23 cellular contexts compared by ENCODE assay signal in genomic region chr5:26940981-26941380, GRCh38.
DNase-seq lines count a peak whose midpoint lies in the region; ATAC-seq and TF ChIP-seq lines count a peak whose summit lies in the region.
"Had no signal": no experiment of that assay in that cellular context is flagged by ENCODE, and none has a peak within 500 bp of the region (broad histone marks: within the 10 kb centered on the region; RNA-seq: fewer than 3 reads in every experiment).

No MANE protein-coding gene starts in this region.

- H2AFZ ChIP-seq in GM23338: no peak overlapping the region

- H3K27ac ChIP-seq in GM23338 (ENCODE audit: low read depth): no peak overlapping the region
- H3K27ac ChIP-seq in foreskin keratinocyte: no peak overlapping the region
- H3K27ac ChIP-seq: stomach, tibial artery had no signal

- no peaks in the 10 kb centered on the region for H3K9me2 ChIP-seq in GM23338 (ENCODE audit: insufficient read depth)
- H3K9me2 ChIP-seq: SK-N-SH had no signal

- no peaks in the 10 kb centered on the region for H3K27me3 Mint-ChIP-seq in GM23338 (ENCODE audit: insufficient read depth, low read depth, poor library complexity)
- H3K27me3 Mint-ChIP-seq in activated T-helper 17 cell treated with anti-CD3 and anti-CD28 coated beads, Interleukin-2, amount 50 U/mL, for 72 hours: no peaks in the 10 kb centered on the region
- H3K27me3 Mint-ChIP-seq: activated naive CD4-positive, alpha-beta T cell treated with anti-CD3 and anti-CD28 coated beads, Interleukin-2, amount 50 U/mL, for 24 hours had no signal

- no peaks in the 10 kb centered on the region for H3K36me3 ChIP-seq in GM23338 (ENCODE audit: insufficient read depth)
- H3K36me3 ChIP-seq: stomach, tibial artery had no signal

- H3K27me3 ChIP-seq in GM23338 (ENCODE audit: insufficient read depth) (no peaks in the 10 kb centered on the region), foreskin keratinocyte (no peaks in the 10 kb centered on the region)
- H3K27me3 ChIP-seq: stomach, tibial artery had no signal

- no peaks in the 10 kb centered on the region for H3K4me1 ChIP-seq in GM23338 (ENCODE audit: insufficient read depth)
- peaks cover 11% of the 10 kb centered on the region for H3K4me1 ChIP-seq in foreskin keratinocyte
- H3K4me1 ChIP-seq: stomach, tibial artery had no signal

- H3K27ac Mint-ChIP-seq in GM23338: 0 out of 2 replicates have a peak overlapping the region, but pooled peaks have one; percentile 9
- H3K27ac Mint-ChIP-seq in activated T-helper 17 cell treated with anti-CD3 and anti-CD28 coated beads, Interleukin-2, amount 50 U/mL, for 72 hours: no peak overlapping the region
- H3K27ac Mint-ChIP-seq: activated naive CD4-positive, alpha-beta T cell treated with anti-CD3 and anti-CD28 coated beads, Interleukin-2, amount 50 U/mL, for 24 hours; CD14-positive monocyte had no signal

- H3F3A ChIP-seq in GM23338 (replicated peaks; ENCODE audit: low read depth): no peaks in the 10 kb centered on the region

- H3K36me3 Mint-ChIP-seq in GM23338 (ENCODE audit: low read depth): no peaks in the 10 kb centered on the region
- H3K36me3 Mint-ChIP-seq in activated T-helper 17 cell treated with anti-CD3 and anti-CD28 coated beads, Interleukin-2, amount 50 U/mL, for 72 hours (ENCODE audit: low read depth): no peaks in the 10 kb centered on the region
- H3K36me3 Mint-ChIP-seq: activated naive CD4-positive, alpha-beta T cell treated with anti-CD3 and anti-CD28 coated beads, Interleukin-2, amount 50 U/mL, for 24 hours; CD14-positive monocyte had no signal

- H4K20me1 ChIP-seq in GM23338 (replicated peaks; ENCODE audit: insufficient read depth): no peaks in the 10 kb centered on the region

- H3K9me3 Mint-ChIP-seq in GM23338: no peaks in the 10 kb centered on the region
- no peaks in the 10 kb centered on the region for H3K9me3 Mint-ChIP-seq in activated T-helper 17 cell treated with anti-CD3 and anti-CD28 coated beads, Interleukin-2, amount 50 U/mL, for 72 hours

- H3K4me3 ChIP-seq in GM23338: no peak overlapping the region
- H3K4me3 ChIP-seq: stomach, tibial artery had no signal

- DNase-seq in GM23338 (ENCODE audit: low spot score) (no peak), LHCN-M2 (ENCODE audit: low read depth) (peak; percentile 6), NCI-H748 treated with DMSO at 0.1 percent for 48 hours (lab: John Stamatoyannopoulos, UW) (peak; percentile 90), foreskin keratinocyte (peak; percentile 24 to 57)
- DNase-seq: activated CD4-positive, alpha-beta T cell treated with anti-CD3 and anti-CD28 coated beads for 48 hours; anterior cingulate cortex; central memory CD4-positive, alpha-beta T cell; EL; glutamatergic neuron; MM.1S; NCI-H1436 treated with DMSO at 0.1 percent for 48 hours; nucleus accumbens; SK-N-SH; stimulated activated CD8-positive, alpha-beta memory T cell treated with anti-CD3 and anti-CD28 coated beads, Interleukin-4, amount 100 ng/mL, for 48 hours; stomach; T-helper 2 cell; tibial artery had no signal

- TF ChIP-seq CTCF in GM23338 (conservative IDR thresholded peaks at IDR 0.05; ENCODE audit: low read depth in 2 of 2) (no peak), foreskin keratinocyte (conservative IDR thresholded peaks at IDR 0.05) (no peak)

- H3K4me3 Mint-ChIP-seq in GM23338: no peak overlapping the region
- H3K4me3 Mint-ChIP-seq in activated T-helper 17 cell treated with anti-CD3 and anti-CD28 coated beads, Interleukin-2, amount 50 U/mL, for 72 hours: no peak overlapping the region
- H3K4me3 Mint-ChIP-seq: activated naive CD4-positive, alpha-beta T cell treated with anti-CD3 and anti-CD28 coated beads, Interleukin-2, amount 50 U/mL, for 24 hours; CD14-positive monocyte had no signal

- ATAC-seq in GM23338: no peak
- peak; percentile 65 for ATAC-seq in foreskin keratinocyte
- ATAC-seq in GM21619 (IDR thresholded peaks at IDR 0.05; ENCODE audit: unreplicated experiment): no peak
- no peak for ATAC-seq in HG03571 (IDR thresholded peaks at IDR 0.05; ENCODE audit: unreplicated experiment)
- ATAC-seq in activated T-helper 17 cell treated with anti-CD3 and anti-CD28 coated beads, Interleukin-2, amount 50 U/mL, for 72 hours (replicated peaks): no peak
- ATAC-seq: HCT116 had no signal

- no peaks in the 10 kb centered on the region; the same call in 2 of the 3 replicates for H3K4me1 Mint-ChIP-seq in GM23338
- H3K4me1 Mint-ChIP-seq in activated T-helper 17 cell treated with anti-CD3 and anti-CD28 coated beads, Interleukin-2, amount 50 U/mL, for 72 hours: no peaks in the 10 kb centered on the region
- H3K4me1 Mint-ChIP-seq: activated naive CD4-positive, alpha-beta T cell treated with anti-CD3 and anti-CD28 coated beads, Interleukin-2, amount 50 U/mL, for 24 hours; CD14-positive monocyte had no signal

- H3K79me2 ChIP-seq in GM23338 (replicated peaks; ENCODE audit: insufficient read depth): no peaks in the 10 kb centered on the region

- no peak overlapping the region for H3K4me2 ChIP-seq in GM23338
- H3K4me2 ChIP-seq: SK-N-SH had no signal

TF ChIP-seq in GM23338, 12 proteins besides CTCF, POLR2A, EP300 and RAD21:
- TF ChIP-seq POLR2AphosphoS5 (IDR thresholded peaks at IDR 0.05; ENCODE audit: low read depth): no peak
- TF ChIP-seq JUNB (IDR thresholded peaks at IDR 0.05; ENCODE audit: unreplicated experiment): no peak
- no peak for TF ChIP-seq CREB1 (CRISPR knock-in tag; IDR thresholded peaks at IDR 0.05; ENCODE audit: low read depth)
- no peak for TF ChIP-seq STAT1 (IDR thresholded peaks at IDR 0.05; ENCODE audit: unreplicated experiment)
- TF ChIP-seq EZH2phosphoT487 (IDR thresholded peaks at IDR 0.05; ENCODE audit: unreplicated experiment): no peak
- no peak for TF ChIP-seq NANOG (IDR thresholded peaks at IDR 0.05; ENCODE audit: borderline replicate concordance)
- no peak for TF ChIP-seq ZNF462 (CRISPR knock-in tag; IDR thresholded peaks at IDR 0.05)
- TF ChIP-seq ZNF114 (CRISPR knock-in tag; IDR thresholded peaks at IDR 0.05): no peak
